In genomic region chr19:12034610-12035009, GRCh38 we compare ENCODE assay signal across 8 cellular contexts. TPM values are rescaled to one million over a fixed set of nuclear protein-coding genes. Genes with fewer than 3 reads are reported as not detected.
DNase-seq lines count a peak whose midpoint lies in the region; ATAC-seq and TF ChIP-seq lines count a peak whose summit lies in the region.

No MANE protein-coding gene starts in this region.

- TF ChIP-seq CTCF in RWPE1 (conservative IDR thresholded peaks at IDR 0.05; ENCODE audit: low read depth) = no peak
- no peak for TF ChIP-seq CTCF in prostate gland (IDR thresholded peaks at IDR 0.05)

- DNase-seq in DMS79 treated with DMSO at 0.1 percent for 48 hours (lab: John Stamatoyannopoulos, UW) (peak; percentile 25), RWPE1 (ENCODE audit: low spot score) (peak; percentile 18), fibroblast of peridontal ligament (ENCODE audit: extremely low read depth) (peak; percentile 22), prostate gland (ENCODE audit: low spot score) (no peak), NCI-H2171 (lab: John Stamatoyannopoulos, UW) (no peak), NCI-H526 treated with DMSO at 0.1 percent for 48 hours (lab: John Stamatoyannopoulos, UW) (no peak), NCI-H2171 treated with DMSO at 0.1 percent for 48 hours (lab: John Stamatoyannopoulos, UW) (no peak)

- H3K27me3 ChIP-seq in prostate gland (replicated peaks; ENCODE audit: insufficient read depth) = no peaks in the 10 kb centered on the region

- no peak for ATAC-seq in HG03521 (IDR thresholded peaks at IDR 0.05; ENCODE audit: unreplicated experiment)

- peak overlapping the region; percentile 80 to 93 for H3K4me3 ChIP-seq in prostate gland

- H3K4me1 ChIP-seq in prostate gland (replicated peaks) = no peaks in the 10 kb centered on the region

- intact Hi-C loops in prostate gland (cut with DNase I) = no loop called here

- H3K27ac ChIP-seq in RWPE1 = peak overlapping the region; percentile 65
- peak overlapping the region; percentile 93 to 98 for H3K27ac ChIP-seq in prostate gland

- no peaks in the 10 kb centered on the region for H3K36me3 ChIP-seq in prostate gland

- TF ChIP-seq POLR2A in prostate gland (IDR thresholded peaks at IDR 0.05) = no peak

- POLR2A ChIA-PET in RWPE1 (lab: Yijun Ruan, JAX; ENCODE audit: low non-redundant PET) = interaction anchor here (0.6 kb wide), 2 partner anchors 10 to 1775 kb away, joined by 3 read pairs; no protein-coding TSS in a partner anchor

- 11% methylated on average over 7 of the region's 7 CpGs for WGBS in prostate gland

- CTCF ChIA-PET in RWPE1 (lab: Yijun Ruan, JAX) = no interaction called here

- no peaks in the 10 kb centered on the region for H3K9me3 ChIP-seq in prostate gland

RNA-seq across cellular contexts. Expression of gene ZNF433, which starts 0.9 kb away (rescaled TPM):
- 10 to 100 TPM; 10.2 to 10.4 TPM for total RNA-seq in prostate gland

RNA-seq across cellular contexts. Expression of gene ZNF878, which starts 18.2 kb away (rescaled TPM):
- total RNA-seq in prostate gland = not detected

RNA-seq across cellular contexts. Expression of gene ZNF844, which starts 29.9 kb away (rescaled TPM):
- 10 to 100 TPM; 13.4 to 16.2 TPM for total RNA-seq in prostate gland

Comparison
In these comparisons a context has a peak if more than half of its experiments do, and no peak if none do; other contexts are left out.
1. DNase-seq: peak in DMS79 treated with DMSO at 0.1 percent for 48 hours (single experiment), RWPE1 (single experiment) and fibroblast of peridontal ligament (single experiment); none in prostate gland (single experiment), NCI-H2171 (single experiment), NCI-H526 treated with DMSO at 0.1 percent for 48 hours (single experiment) and NCI-H2171 treated with DMSO at 0.1 percent for 48 hours (single experiment).